Comparison of ENCODE assay signal across 13 cellular contexts in genomic region chr6:153059757-153060156, GRCh38. TPM values are rescaled to one million over a fixed set of nuclear protein-coding genes. Genes with fewer than 3 reads are reported as not detected.
A peak's percentile ranks its signal among the peaks of the same experiment; 100 is the strongest.
DNase-seq lines count a peak whose midpoint lies in the region; ATAC-seq, FAIRE-seq and TF ChIP-seq lines count a peak whose summit lies in the region.
"Had no signal": no experiment of that assay in that cellular context is flagged by ENCODE, and none has a peak within 500 bp of the region (broad histone marks: within the 10 kb centered on the region; RNA-seq: fewer than 3 reads in every experiment).

No MANE protein-coding gene starts in this region.

- intact Hi-C loops in prostate gland (cut with DNase I) = no loop called here

- TF ChIP-seq POLR2A in prostate gland (IDR thresholded peaks at IDR 0.05) = no peak

- no peaks in the 10 kb centered on the region for H3K9me3 ChIP-seq in prostate gland
- H3K9me3 ChIP-seq: testis had no signal

- no peak for FAIRE-seq in urothelium cell line (lab: Jason Lieb, UNC)

- ATAC-seq in GM19324 (IDR thresholded peaks at IDR 0.05; ENCODE audit: low FRiP score, unreplicated experiment) = peak; percentile 59
- no peak for ATAC-seq in HG03432 (IDR thresholded peaks at IDR 0.05; ENCODE audit: unreplicated experiment)

- H3K36me3 ChIP-seq in prostate gland = no peaks in the 10 kb centered on the region

- DNase-seq in DMS53 (lab: John Stamatoyannopoulos, UW) (peak; percentile 70), NCI-H69 (lab: John Stamatoyannopoulos, UW) (peak; percentile 13), epithelial cell of proximal tubule (ENCODE audit: low read depth) (no peak), prostate gland (ENCODE audit: low spot score) (no peak), urothelium cell line (ENCODE audit: low spot score) (no peak), LoVo (ENCODE audit: low spot score) (no peak)
- DNase-seq: activated CD4-positive, alpha-beta T cell treated with anti-CD3 and anti-CD28 coated beads, Interleukin-2, amount 50 U/mL, for 48 hours; activated naive CD4-positive, alpha-beta T cell treated with anti-CD3 and anti-CD28 coated beads, Interleukin-2, amount 10 ng/mL, durations not matched to agents 7 days and 5 days; head of caudate nucleus; NCI-H187; testis had no signal

- H3K27me3 ChIP-seq in prostate gland (replicated peaks; ENCODE audit: insufficient read depth) = no peaks in the 10 kb centered on the region
- H3K27me3 ChIP-seq: testis had no signal

- no peaks in the 10 kb centered on the region for H3K4me1 ChIP-seq in prostate gland (replicated peaks)
- H3K4me1 ChIP-seq: testis had no signal

- TF ChIP-seq CTCF in epithelial cell of proximal tubule (conservative IDR thresholded peaks at IDR 0.05; ENCODE audit: low read depth, low read length) (peak; percentile 57), prostate gland (IDR thresholded peaks at IDR 0.05) (no peak)

- 92% methylated on average over 1 of the region's 1 CpG for WGBS in prostate gland

- H3K4me3 ChIP-seq in epithelial cell of proximal tubule (ENCODE audit: low read depth, low read length) (no peak overlapping the region), prostate gland (no peak overlapping the region)
- H3K4me3 ChIP-seq: testis had no signal

- no peak overlapping the region for H3K27ac ChIP-seq in prostate gland
- H3K27ac ChIP-seq: testis had no signal

RNA-seq across cellular contexts. Expression of gene MTRF1L, which starts 57.2 kb away (rescaled TPM):
- total RNA-seq in epithelial cell of proximal tubule (18.4 and 19.0 TPM in 2 replicates), prostate gland (10 to 100 TPM; 10.8 to 14.3 TPM)

Comparison
In these comparisons a context has a peak if more than half of its experiments do, and no peak if none do; other contexts are left out.
1. DNase-seq: peak in DMS53 (single experiment) and NCI-H69 (single experiment); none in epithelial cell of proximal tubule (single experiment), prostate gland (single experiment), urothelium cell line (single experiment) and LoVo (single experiment).